16 cellular contexts compared by ENCODE assay signal in genomic region chr11:79045811-79046304, GRCh38.
DNase-seq lines count a peak whose midpoint lies in the region; ATAC-seq, FAIRE-seq and TF ChIP-seq lines count a peak whose summit lies in the region.
"Had no signal": no experiment of that assay in that cellular context is flagged by ENCODE, and none has a peak within 500 bp of the region (broad histone marks: within the 10 kb centered on the region; RNA-seq: fewer than 3 reads in every experiment).

No MANE protein-coding gene starts in this region.

- WGBS in psoas muscle, 3 donors = 57 to 68% (median 59%) methylated on average over 6 of the region's 6 CpGs

- no peak overlapping the region for H3K27ac ChIP-seq in astrocyte (ENCODE audit: low read depth, low read length)
- H3K27ac ChIP-seq in keratinocyte (ENCODE audit: control insufficient read depth, insufficient read depth, low read length) = no peak overlapping the region
- no peak overlapping the region for H3K27ac ChIP-seq in psoas muscle
- H3K27ac ChIP-seq: skin epidermis, WERI-Rb-1 had no signal

- no peak overlapping the region for H3K4me2 ChIP-seq in astrocyte (ENCODE audit: low read length)
- H3K4me2 ChIP-seq in keratinocyte (ENCODE audit: control insufficient read depth, extremely low read depth, insufficient read depth, low read depth, low read length) = peak overlapping the region; percentile 26

- H3K79me2 ChIP-seq in astrocyte (ENCODE audit: insufficient read depth, low read length) (no peaks in the 10 kb centered on the region), keratinocyte (ENCODE audit: control insufficient read depth, insufficient read depth, low read length) (no peaks in the 10 kb centered on the region)

- H3K9me3 Mint-ChIP-seq in astrocyte (ENCODE audit: unreplicated experiment) = peaks cover 2% of the 10 kb centered on the region
- H3K9me3 Mint-ChIP-seq: CD8-positive, alpha-beta T cell had no signal

- no peaks in the 10 kb centered on the region for H3K4me1 Mint-ChIP-seq in astrocyte (ENCODE audit: low read depth, unreplicated experiment)
- H3K4me1 Mint-ChIP-seq: immature natural killer cell, naive B cell had no signal

- intact Hi-C loops in psoas muscle (cut with DNase I) = no loop called here

- peaks cover 29% of the 10 kb centered on the region for H3K27me3 Mint-ChIP-seq in astrocyte (ENCODE audit: low read depth, unreplicated experiment)

- TF ChIP-seq CTCF in astrocyte (IDR thresholded peaks at IDR 0.05; ENCODE audit: insufficient read depth, low read depth, low read length) (no peak), keratinocyte (optimal IDR thresholded peaks at IDR 0.05 in 1 of 3, IDR thresholded peaks at IDR 0.05 in 1 of 3, conservative IDR thresholded peaks at IDR 0.05 in 1 of 3; ENCODE audit: extremely low read depth in 1 of 3, insufficient read depth in 2 of 3, low read length in 3 of 3) (no peak), psoas muscle (IDR thresholded peaks at IDR 0.05) (no peak)

- H3K4me1 ChIP-seq in astrocyte (ENCODE audit: insufficient read depth, low read length) (peaks cover 6% of the 10 kb centered on the region), keratinocyte (ENCODE audit: control insufficient read depth, extremely low read depth, insufficient read depth, low read length) (peaks cover 40% of the 10 kb centered on the region), psoas muscle (no peaks in the 10 kb centered on the region)

- H3K4me3 ChIP-seq in astrocyte (ENCODE audit: insufficient read depth, low read depth, low read length) (no peak overlapping the region), keratinocyte (ENCODE audit: control insufficient read depth in 2 of 3, extremely low read depth in 1 of 3, insufficient read depth in 2 of 3, low read depth in 1 of 3, low read length in 3 of 3) (no peak overlapping the region), psoas muscle (no peak overlapping the region)
- H3K4me3 ChIP-seq: skin epidermis had no signal

- H3K27ac Mint-ChIP-seq in astrocyte (ENCODE audit: unreplicated experiment) = no peak overlapping the region
- H3K27ac Mint-ChIP-seq: activated naive CD8-positive, alpha-beta T cell; CD8-positive, alpha-beta T cell; immature natural killer cell; naive B cell had no signal

- H3K9ac ChIP-seq in astrocyte (ENCODE audit: low read length) = no peak overlapping the region
- no peak overlapping the region for H3K9ac ChIP-seq in keratinocyte (ENCODE audit: control insufficient read depth, extremely low read depth, insufficient read depth, low read length)

- H3K27me3 ChIP-seq in astrocyte (ENCODE audit: insufficient read depth, low read length) (no peaks in the 10 kb centered on the region), keratinocyte (ENCODE audit: control insufficient read depth, extremely low read depth, insufficient read depth, low read length) (no peaks in the 10 kb centered on the region), psoas muscle (ENCODE audit: insufficient read depth in 3 of 3, low read length in 2 of 3) (no peaks in the 10 kb centered on the region)

- dilution Hi-C loops in keratinocyte (cut with MboI; ENCODE audit: extremely low pct_ligation_motif_present, low sequenced_read_pairs) = no loop called here

- H4K20me1 ChIP-seq in astrocyte (ENCODE audit: insufficient read depth, low read length) (no peaks in the 10 kb centered on the region), keratinocyte (ENCODE audit: control insufficient read depth, extremely low read depth, insufficient read depth, low read length) (no peaks in the 10 kb centered on the region)

- H3K9me1 ChIP-seq in keratinocyte (ENCODE audit: control insufficient read depth, extremely low read depth, insufficient read depth, low read length) = no peaks in the 10 kb centered on the region

- H2AFZ ChIP-seq in astrocyte (ENCODE audit: low read depth, low read length) (no peak overlapping the region), keratinocyte (ENCODE audit: control insufficient read depth, low read length) (no peak overlapping the region)

- DNase-seq in astrocyte (ENCODE audit: low read depth) (peak; percentile 38), keratinocyte (ENCODE audit: low read depth, low spot score) (peak; percentile 32), superior temporal gyrus (ENCODE audit: extremely low spot score) (peak; percentile 40), amniotic stem cell (lab: John Stamatoyannopoulos, UW) (no peak), psoas muscle (no peak)
- DNase-seq: CD8-positive, alpha-beta T cell; immature natural killer cell; naive B cell; NCI-H1092; NCI-H510A treated with DMSO at 0.1 percent for 48 hours; substantia nigra; WERI-Rb-1 had no signal

- H3K4me3 Mint-ChIP-seq in astrocyte (ENCODE audit: unreplicated experiment) = no peak overlapping the region
- H3K4me3 Mint-ChIP-seq: activated naive CD8-positive, alpha-beta T cell; CD8-positive, alpha-beta T cell; immature natural killer cell; naive B cell had no signal

- H3K9me3 ChIP-seq in astrocyte (ENCODE audit: insufficient read depth, low read depth, low read length) (no peaks in the 10 kb centered on the region), keratinocyte (ENCODE audit: control insufficient read depth, low read depth, low read length) (no peaks in the 10 kb centered on the region), psoas muscle (no peaks in the 10 kb centered on the region)

- H3K36me3 ChIP-seq in astrocyte (ENCODE audit: insufficient read depth, low read length) = no peaks in the 10 kb centered on the region
- H3K36me3 ChIP-seq in keratinocyte (ENCODE audit: control insufficient read depth in 2 of 2, extremely low read depth in 1 of 2, insufficient read depth in 2 of 2, low read length in 2 of 2) = peaks cover 0 to 1% of the 10 kb centered on the region in 2 experiments
- H3K36me3 ChIP-seq in psoas muscle (ENCODE audit: insufficient read depth in 1 of 2, low read depth in 1 of 2) = no peaks in the 10 kb centered on the region
- H3K36me3 ChIP-seq: WERI-Rb-1 had no signal

- peaks cover 4% of the 10 kb centered on the region for H3K36me3 Mint-ChIP-seq in astrocyte (ENCODE audit: low read depth, unreplicated experiment)
- H3K36me3 Mint-ChIP-seq: activated naive CD8-positive, alpha-beta T cell; CD8-positive, alpha-beta T cell; immature natural killer cell; naive B cell had no signal

- FAIRE-seq in astrocyte (lab: Jason Lieb, UNC) = no peak
- peak; percentile 71 for FAIRE-seq in keratinocyte (lab: Jason Lieb, UNC)

- ATAC-seq in HG02852 (IDR thresholded peaks at IDR 0.05; ENCODE audit: unreplicated experiment) = peak; percentile 65
- no peak for ATAC-seq in psoas muscle
- ATAC-seq in GM18907 (IDR thresholded peaks at IDR 0.05; ENCODE audit: unreplicated experiment) = no peak
- ATAC-seq: CD8-positive, alpha-beta T cell had no signal

Comparison
In these comparisons a context has a peak if more than half of its experiments do, and no peak if none do; other contexts are left out.
1. DNase-seq: peak in astrocyte (single experiment), keratinocyte (single experiment) and superior temporal gyrus (single experiment); none in amniotic stem cell (single experiment) and psoas muscle (0 of 2).